In genomic region chr7:89606479-89606878, GRCh38 we compare ENCODE assay signal across 18 cellular contexts.
DNase-seq lines count a peak whose midpoint lies in the region; ATAC-seq lines count a peak whose summit lies in the region.
"Had no signal": no experiment of that assay in that cellular context is flagged by ENCODE, and none has a peak within 500 bp of the region (broad histone marks: within the 10 kb centered on the region; RNA-seq: fewer than 3 reads in every experiment).

No MANE protein-coding gene starts in this region.

- intact Hi-C loops in activated CD4-positive, alpha-beta memory T cell treated with anti-CD3 and anti-CD28 coated beads for 36 hours (cut with micrococcal nuclease): no loop called here
- intact Hi-C loops in activated T-helper 2 cell treated with anti-CD3 and anti-CD28 coated beads, Interferon-gamma antibody, Interleukin-2, Interleukin-4, amounts not matched to agents 10 μg/mL and 5 μg/mL and 100 μg/mL, durations not matched to agents 14 hours and 24 hours and 36 hours (cut with micrococcal nuclease): no loop called here

- H3K27me3 Mint-ChIP-seq in activated CD4-positive, alpha-beta memory T cell treated with anti-CD3 and anti-CD28 coated beads, Interleukin-2, amount 10 ng/mL, durations not matched to agents 7 days and 5 days: no peaks in the 10 kb centered on the region
- no peaks in the 10 kb centered on the region for H3K27me3 Mint-ChIP-seq in activated CD4-positive, alpha-beta memory T cell treated with anti-CD3 and anti-CD28 coated beads for 36 hours
- H3K27me3 Mint-ChIP-seq in stimulated activated naive CD8-positive, alpha-beta T cell treated with anti-CD3 and anti-CD28 coated beads, Interleukin-15, Interleukin-2, amounts not matched to agents 100 ng/mL and 50 ng/mL, for 24 hours: no peaks in the 10 kb centered on the region
- no peaks in the 10 kb centered on the region for H3K27me3 Mint-ChIP-seq in activated T-helper 2 cell treated with anti-CD3 and anti-CD28 coated beads, Interferon-gamma antibody, Interleukin-2, Interleukin-4, amounts not matched to agents 10 μg/mL and 5 μg/mL and 100 μg/mL, durations not matched to agents 14 hours and 24 hours and 36 hours (ENCODE audit: low read depth)

- H3K9me3 Mint-ChIP-seq in activated CD4-positive, alpha-beta memory T cell treated with anti-CD3 and anti-CD28 coated beads, Interleukin-2, amount 10 ng/mL, durations not matched to agents 7 days and 5 days: peaks cover 3% of the 10 kb centered on the region
- peaks cover 7% of the 10 kb centered on the region for H3K9me3 Mint-ChIP-seq in activated CD4-positive, alpha-beta memory T cell treated with anti-CD3 and anti-CD28 coated beads for 36 hours
- H3K9me3 Mint-ChIP-seq in stimulated activated naive CD8-positive, alpha-beta T cell treated with anti-CD3 and anti-CD28 coated beads, Interleukin-15, Interleukin-2, amounts not matched to agents 100 ng/mL and 50 ng/mL, for 24 hours: peaks cover 7% of the 10 kb centered on the region
- H3K9me3 Mint-ChIP-seq in activated T-helper 2 cell treated with anti-CD3 and anti-CD28 coated beads, Interferon-gamma antibody, Interleukin-2, Interleukin-4, amounts not matched to agents 10 μg/mL and 5 μg/mL and 100 μg/mL, durations not matched to agents 14 hours and 24 hours and 36 hours: peaks cover 13% of the 10 kb centered on the region

- H3K27ac Mint-ChIP-seq in activated CD4-positive, alpha-beta memory T cell treated with anti-CD3 and anti-CD28 coated beads, Interleukin-2, amount 10 ng/mL, durations not matched to agents 7 days and 5 days: peak overlapping the region; percentile 66
- H3K27ac Mint-ChIP-seq in activated CD4-positive, alpha-beta memory T cell treated with anti-CD3 and anti-CD28 coated beads for 36 hours: no peak overlapping the region
- peak overlapping the region; percentile 15 for H3K27ac Mint-ChIP-seq in stimulated activated naive CD8-positive, alpha-beta T cell treated with anti-CD3 and anti-CD28 coated beads, Interleukin-15, Interleukin-2, amounts not matched to agents 100 ng/mL and 50 ng/mL, for 24 hours
- peak overlapping the region; percentile 70 for H3K27ac Mint-ChIP-seq in activated T-helper 2 cell treated with anti-CD3 and anti-CD28 coated beads, Interferon-gamma antibody, Interleukin-2, Interleukin-4, amounts not matched to agents 10 μg/mL and 5 μg/mL and 100 μg/mL, durations not matched to agents 14 hours and 24 hours and 36 hours

- no peak for DNase-seq in activated CD4-positive, alpha-beta memory T cell treated with anti-CD3 and anti-CD28 coated beads, Interleukin-2, amount 10 ng/mL, durations not matched to agents 7 days and 5 days
- DNase-seq in activated CD4-positive, alpha-beta memory T cell treated with anti-CD3 and anti-CD28 coated beads for 36 hours: no peak
- no peak for DNase-seq in stimulated activated naive CD8-positive, alpha-beta T cell treated with anti-CD3 and anti-CD28 coated beads, Interleukin-15, Interleukin-2, amounts not matched to agents 100 U/mL and 50 U/mL, for 24 hours
- DNase-seq in activated T-helper 2 cell treated with anti-CD3 and anti-CD28 coated beads, Interferon-gamma antibody, Interleukin-2, Interleukin-4, amounts not matched to agents 10 μg/mL and 5 μg/mL and 100 μg/mL, durations not matched to agents 14 hours and 24 hours and 36 hours (ENCODE audit: low spot score): no peak
- DNase-seq in islet precursor cell: no peak
- DNase-seq: C1 segment of cervical spinal cord, Caco-2, DMS153, EL, GOT3, KBM-7, MV-4-11, NCI-H1417 treated with DMSO at 0.1 percent for 48 hours, NCI-H2029 treated with DMSO at 0.1 percent for 48 hours, NCI-H510A treated with DMSO at 0.1 percent for 48 hours had no signal

- H3K4me1 Mint-ChIP-seq in activated CD4-positive, alpha-beta memory T cell treated with anti-CD3 and anti-CD28 coated beads, Interleukin-2, amount 10 ng/mL, durations not matched to agents 7 days and 5 days: peaks cover 27% of the 10 kb centered on the region
- H3K4me1 Mint-ChIP-seq in activated CD4-positive, alpha-beta memory T cell treated with anti-CD3 and anti-CD28 coated beads for 36 hours (ENCODE audit: low read depth): peaks cover 39% of the 10 kb centered on the region
- peaks cover 49% of the 10 kb centered on the region for H3K4me1 Mint-ChIP-seq in stimulated activated naive CD8-positive, alpha-beta T cell treated with anti-CD3 and anti-CD28 coated beads, Interleukin-15, Interleukin-2, amounts not matched to agents 100 ng/mL and 50 ng/mL, for 24 hours (ENCODE audit: low read depth)
- H3K4me1 Mint-ChIP-seq in activated T-helper 2 cell treated with anti-CD3 and anti-CD28 coated beads, Interferon-gamma antibody, Interleukin-2, Interleukin-4, amounts not matched to agents 10 μg/mL and 5 μg/mL and 100 μg/mL, durations not matched to agents 14 hours and 24 hours and 36 hours (ENCODE audit: low read depth): peaks cover 37% of the 10 kb centered on the region

- POLR2A ChIA-PET in activated CD4-positive, alpha-beta memory T cell treated with anti-CD3 and anti-CD28 coated beads, Interleukin-2, amount 10 ng/mL, durations not matched to agents 7 days and 5 days (lab: Charles Lee): no interaction called here
- POLR2A ChIA-PET in activated CD4-positive, alpha-beta memory T cell treated with anti-CD3 and anti-CD28 coated beads for 36 hours (lab: Charles Lee): no interaction called here

- CTCF ChIA-PET in activated CD4-positive, alpha-beta memory T cell treated with anti-CD3 and anti-CD28 coated beads, Interleukin-2, amount 10 ng/mL, durations not matched to agents 7 days and 5 days (lab: Charles Lee): no interaction called here
- CTCF ChIA-PET in activated CD4-positive, alpha-beta memory T cell treated with anti-CD3 and anti-CD28 coated beads for 36 hours (lab: Charles Lee): no interaction called here

- H3K4me3 Mint-ChIP-seq in activated CD4-positive, alpha-beta memory T cell treated with anti-CD3 and anti-CD28 coated beads, Interleukin-2, amount 10 ng/mL, durations not matched to agents 7 days and 5 days: no peak overlapping the region
- no peak overlapping the region for H3K4me3 Mint-ChIP-seq in activated CD4-positive, alpha-beta memory T cell treated with anti-CD3 and anti-CD28 coated beads for 36 hours
- no peak overlapping the region for H3K4me3 Mint-ChIP-seq in stimulated activated naive CD8-positive, alpha-beta T cell treated with anti-CD3 and anti-CD28 coated beads, Interleukin-15, Interleukin-2, amounts not matched to agents 100 ng/mL and 50 ng/mL, for 24 hours
- H3K4me3 Mint-ChIP-seq in activated T-helper 2 cell treated with anti-CD3 and anti-CD28 coated beads, Interferon-gamma antibody, Interleukin-2, Interleukin-4, amounts not matched to agents 10 μg/mL and 5 μg/mL and 100 μg/mL, durations not matched to agents 14 hours and 24 hours and 36 hours (ENCODE audit: low read depth): no peak overlapping the region

- ATAC-seq in stimulated activated naive CD8-positive, alpha-beta T cell treated with anti-CD3 and anti-CD28 coated beads, Interleukin-15, Interleukin-2, amounts not matched to agents 100 U/mL and 50 U/mL, for 24 hours: no peak
- ATAC-seq in HG02763 (IDR thresholded peaks at IDR 0.05; ENCODE audit: unreplicated experiment): no peak
- no peak for ATAC-seq in GM21786 (IDR thresholded peaks at IDR 0.05; ENCODE audit: unreplicated experiment)

- no peaks in the 10 kb centered on the region for H3K36me3 Mint-ChIP-seq in activated CD4-positive, alpha-beta memory T cell treated with anti-CD3 and anti-CD28 coated beads, Interleukin-2, amount 10 ng/mL, durations not matched to agents 7 days and 5 days (ENCODE audit: low read depth)
- no peaks in the 10 kb centered on the region for H3K36me3 Mint-ChIP-seq in activated CD4-positive, alpha-beta memory T cell treated with anti-CD3 and anti-CD28 coated beads for 36 hours
- no peaks in the 10 kb centered on the region for H3K36me3 Mint-ChIP-seq in stimulated activated naive CD8-positive, alpha-beta T cell treated with anti-CD3 and anti-CD28 coated beads, Interleukin-15, Interleukin-2, amounts not matched to agents 100 ng/mL and 50 ng/mL, for 24 hours (ENCODE audit: low read depth)
- peaks cover 6% of the 10 kb centered on the region for H3K36me3 Mint-ChIP-seq in activated T-helper 2 cell treated with anti-CD3 and anti-CD28 coated beads, Interferon-gamma antibody, Interleukin-2, Interleukin-4, amounts not matched to agents 10 μg/mL and 5 μg/mL and 100 μg/mL, durations not matched to agents 14 hours and 24 hours and 36 hours (ENCODE audit: low read depth)
